In the genomic region with DNA sequence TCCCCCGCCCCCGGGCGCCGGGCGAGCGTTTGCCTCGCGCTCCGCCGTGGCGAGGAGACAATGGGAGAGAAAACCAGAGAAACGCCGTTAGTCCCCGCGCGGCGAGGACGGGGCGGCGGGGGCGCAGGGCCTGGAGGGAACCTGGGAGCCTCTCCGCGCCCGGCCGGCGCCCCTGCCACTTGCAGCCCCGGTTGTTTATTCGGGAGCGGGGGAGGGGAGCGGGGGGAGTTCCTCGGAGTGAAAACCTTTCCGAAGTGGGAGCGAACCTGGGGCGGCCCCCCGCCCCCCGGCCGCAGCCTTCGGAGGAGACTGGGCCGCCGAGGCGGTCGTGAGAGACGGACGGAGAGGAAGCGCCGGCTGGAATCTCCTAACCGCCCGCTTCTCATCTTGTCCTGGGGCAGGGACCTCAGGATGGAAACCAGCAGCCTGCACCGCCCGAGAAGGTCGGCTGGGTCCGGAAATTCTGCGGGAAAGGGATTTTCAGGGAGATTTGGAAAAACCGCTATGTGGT, we compare ENCODE assay signal across 9 cellular contexts. TPM values are rescaled to one million over a fixed set of nuclear protein-coding genes. Genes with fewer than 3 reads are reported as not detected.
DNase-seq lines count a peak whose midpoint lies in the region; ATAC-seq and TF ChIP-seq lines count a peak whose summit lies in the region.
"Had no signal": no experiment of that assay in that cellular context is flagged by ENCODE, and none has a peak within 500 bp of the region (broad histone marks: within the 10 kb centered on the region; RNA-seq: fewer than 3 reads in every experiment).

No MANE protein-coding gene starts in this region.

- CTCF ChIA-PET in naive thymus-derived CD4-positive, alpha-beta T cell (lab: Charles Lee), result interaction anchor here (0.6 to 3.0 kb wide), 3 partner anchors 11 to 77 kb away, joined by 3 to 15 read pairs (median 13); no protein-coding TSS in a partner anchor

- DNase-seq in stimulated activated CD4-positive, alpha-beta T cell treated with anti-CD3 and anti-CD28 coated beads, Interleukin-12 subunit alpha, Interleukin-12 subunit beta, amount 100 ng/mL, for 4 hours, result peak; percentile 28
- no peak for DNase-seq in stimulated activated CD4-positive, alpha-beta T cell treated with anti-CD3 and anti-CD28 coated beads, Interleukin-2, amount 100 ng/mL, for 48 hours
- peak; percentile 13 for DNase-seq in effector CD8-positive, alpha-beta T cell (lab: John Stamatoyannopoulos, UW)
- peak in 6 of 9 donors; percentile 18 to 44 (median 26) for DNase-seq in naive thymus-derived CD4-positive, alpha-beta T cell
- DNase-seq in aorta (peak; percentile 72 to 81), omental fat pad (ENCODE audit: low spot score) (no peak)

- H3K36me3 Mint-ChIP-seq in naive thymus-derived CD4-positive, alpha-beta T cell, result peaks cover 0 to 43% (median 21%) of the 10 kb centered on the region in 5 donors

- peaks cover 0 to 2% (median 0%) of the 10 kb centered on the region in 11 donors for H3K9me3 Mint-ChIP-seq in naive thymus-derived CD4-positive, alpha-beta T cell

- H3K36me3 ChIP-seq in naive thymus-derived CD4-positive, alpha-beta T cell (ENCODE audit: control insufficient read depth in 2 of 3, insufficient read depth in 3 of 3, low read length in 3 of 3), result peaks cover 0 to 21% (median 0%) of the 10 kb centered on the region in 3 experiments
- peaks cover 0 to 7% of the 10 kb centered on the region in 2 donors for H3K36me3 ChIP-seq in aorta (ENCODE audit: control insufficient read depth in 1 of 2, insufficient read depth in 2 of 2, low read length in 1 of 2)

- H3K4me1 ChIP-seq in naive thymus-derived CD4-positive, alpha-beta T cell (ENCODE audit: control insufficient read depth in 2 of 2, insufficient read depth in 2 of 2, low read length in 2 of 2), result peaks cover 21 to 32% of the 10 kb centered on the region in 2 donors
- H3K4me1 ChIP-seq in aorta (ENCODE audit: control insufficient read depth in 1 of 2, insufficient read depth in 2 of 2, low read length in 2 of 2), result no peaks in the 10 kb centered on the region

- POLR2A ChIA-PET in naive thymus-derived CD4-positive, alpha-beta T cell (lab: Charles Lee), result interaction anchor here (0.6 to 6.4 kb wide), 18 partner anchors 8 to 265 kb away, joined by 3 to 82 read pairs (median 4); a partner anchor contains a TSS

- H3K27me3 ChIP-seq in naive thymus-derived CD4-positive, alpha-beta T cell (ENCODE audit: control insufficient read depth in 2 of 2, insufficient read depth in 2 of 2, low read length in 2 of 2), result no peaks in the 10 kb centered on the region
- H3K27me3 ChIP-seq in aorta (ENCODE audit: control insufficient read depth in 1 of 2, insufficient read depth in 2 of 2, low read length in 1 of 2), result no peaks in the 10 kb centered on the region

- peak overlapping the region; percentile 87 to 99 (median 97) for H3K27ac Mint-ChIP-seq in naive thymus-derived CD4-positive, alpha-beta T cell

- 1% methylated on average over 44 to 54 of the region's 54 CpGs for WGBS in aorta, 2 donors

- TF ChIP-seq CTCF in VCaP (conservative IDR thresholded peaks at IDR 0.05) (no peak), omental fat pad (IDR thresholded peaks at IDR 0.05) (no peak)

- H3K4me1 Mint-ChIP-seq in naive thymus-derived CD4-positive, alpha-beta T cell, result peaks cover 43 to 78% (median 73%) of the 10 kb centered on the region in 7 donors

- intact Hi-C loops in naive thymus-derived CD4-positive, alpha-beta T cell (cut with micrococcal nuclease), result loop anchor here (1.0 to 2.0 kb wide), 5 partner anchors 14 to 214 kb away; a partner anchor contains a TSS
- intact Hi-C loops in aorta (cut with DNase I), result loop anchor here in 1 of 2 donors (1.0 kb wide), 1 partner anchor 12 kb away; no protein-coding TSS in a partner anchor

- H3K27ac ChIP-seq in VCaP, result peak overlapping the region; percentile 58; the same call in 1 of the 2 replicates
- H3K27ac ChIP-seq in naive thymus-derived CD4-positive, alpha-beta T cell (ENCODE audit: low read depth, low read length), result peak overlapping the region; percentile 77
- peak overlapping the region; percentile 85 to 100 for H3K27ac ChIP-seq in aorta (ENCODE audit: low read depth in 1 of 2, low read length in 2 of 2)
- H3K27ac ChIP-seq: epithelial cell of prostate had no signal

- H3K4me3 Mint-ChIP-seq in naive thymus-derived CD4-positive, alpha-beta T cell, result peak overlapping the region; percentile 87 to 99 (median 96)

- H3K27me3 Mint-ChIP-seq in naive thymus-derived CD4-positive, alpha-beta T cell, result peaks cover 0 to 26% (median 0%) of the 10 kb centered on the region in 5 donors

- no peak for ATAC-seq in naive thymus-derived CD4-positive, alpha-beta T cell
- ATAC-seq in aorta (ENCODE audit: low FRiP score) (peak; percentile 22), HG03378 (IDR thresholded peaks at IDR 0.05; ENCODE audit: unreplicated experiment) (no peak), omental fat pad (ENCODE audit: low FRiP score) (no peak)

- H3K4me3 ChIP-seq in naive thymus-derived CD4-positive, alpha-beta T cell (ENCODE audit: low read length), result peak overlapping the region; percentile 89
- peak overlapping the region; percentile 100 for H3K4me3 ChIP-seq in aorta (ENCODE audit: low read length in 2 of 2)

- H3K9me3 ChIP-seq in naive thymus-derived CD4-positive, alpha-beta T cell (ENCODE audit: control insufficient read depth in 2 of 3, low read length in 3 of 3), result no peaks in the 10 kb centered on the region
- H3K9me3 ChIP-seq in aorta (ENCODE audit: control insufficient read depth, low read length), result no peaks in the 10 kb centered on the region

RNA-seq across cellular contexts. Expression of a gene that starts 0.8 kb away (rescaled TPM):
- total RNA-seq in naive thymus-derived CD4-positive, alpha-beta T cell, result 100 to 1,000 TPM in 2 of 5 experiments, 10 to 100 TPM in 3; 64.9 to 111 (median 94.1) TPM
- polyA plus RNA-seq in naive thymus-derived CD4-positive, alpha-beta T cell, result 10 to 100 TPM; 33.4 to 33.7 TPM
- total RNA-seq in aorta (100 to 1,000 TPM in 1 of 2 donors, 10 to 100 TPM in 1; 90.6 to 146 TPM), omental fat pad (10 to 100 TPM; 16.5 to 68.6 (median 32.8) TPM)
- polyA plus RNA-seq in aorta, result 100 to 1,000 TPM in 1 of 2 donors, 10 to 100 TPM in 1; 56.6 to 146 TPM

Comparison
In these comparisons a context has a peak if more than half of its experiments do, and no peak if none do; other contexts are left out.
1. DNase-seq: peak in stimulated activated CD4-positive, alpha-beta T cell treated with anti-CD3 and anti-CD28 coated beads, Interleukin-12 subunit alpha, Interleukin-12 subunit beta, amount 100 ng/mL, for 4 hours (single experiment), effector CD8-positive, alpha-beta T cell (single experiment), naive thymus-derived CD4-positive, alpha-beta T cell (6 of 9) and aorta (2 of 2); none in stimulated activated CD4-positive, alpha-beta T cell treated with anti-CD3 and anti-CD28 coated beads, Interleukin-2, amount 100 ng/mL, for 48 hours (0 of 2) and omental fat pad (single experiment).
2. Peak in every context shown above with its lines, with median percentiles within 50 percentile points of each other: H3K27ac ChIP-seq.